Comparison of ENCODE assay signal across 13 cellular contexts in the genomic region with DNA sequence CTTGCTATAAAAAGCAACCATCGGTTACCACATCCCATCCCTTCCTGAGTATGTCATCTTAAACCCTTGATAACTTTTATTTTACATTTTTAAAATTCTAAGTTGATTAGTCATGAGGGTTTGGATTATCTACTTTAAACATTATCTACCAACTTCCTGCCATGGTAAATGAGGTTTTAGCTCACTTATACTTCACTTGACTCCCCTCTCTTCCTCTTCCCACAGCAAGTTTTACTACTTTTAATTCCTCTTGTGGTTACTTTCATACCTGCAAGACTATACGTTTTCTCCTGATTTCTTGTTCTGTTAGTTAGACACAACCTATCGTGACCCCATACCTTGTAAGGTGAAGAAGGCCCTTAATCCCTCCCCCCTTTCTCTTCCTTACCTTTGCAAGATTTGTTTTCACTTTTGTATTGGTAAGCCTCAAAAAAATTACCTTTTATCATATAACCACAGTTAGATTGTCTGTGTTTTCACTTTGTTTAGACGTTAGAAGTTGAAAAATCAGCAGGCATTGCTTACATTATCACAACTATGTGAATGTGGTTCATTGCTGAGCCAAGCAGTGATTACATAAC.
DNase-seq lines count a peak whose midpoint lies in the region; ATAC-seq and TF ChIP-seq lines count a peak whose summit lies in the region.
"Had no signal": no experiment of that assay in that cellular context is flagged by ENCODE, and none has a peak within 500 bp of the region (broad histone marks: within the 10 kb centered on the region; RNA-seq: fewer than 3 reads in every experiment).

No MANE protein-coding gene starts in this region.

- POLR2A ChIA-PET in naive thymus-derived CD8-positive, alpha-beta T cell (lab: Charles Lee) = interaction anchor here (1.8 kb wide), 1 partner anchor 60 kb away, joined by 5 read pairs; the partner anchor contains the start of gene OGFRL1

- H3K27me3 Mint-ChIP-seq in activated T-helper 17 cell treated with anti-CD3 and anti-CD28 coated beads, Interleukin-2, amount 50 U/mL, for 72 hours = no peaks in the 10 kb centered on the region
- H3K27me3 Mint-ChIP-seq in naive thymus-derived CD8-positive, alpha-beta T cell = no peaks in the 10 kb centered on the region
- peaks cover 7% of the 10 kb centered on the region for H3K27me3 Mint-ChIP-seq in nephron progenitor cell (ENCODE audit: low read depth, poor library complexity)

- no peaks in the 10 kb centered on the region for H3K27me3 ChIP-seq in heart right ventricle
- H3K27me3 ChIP-seq: colonic mucosa, Peyer's patch had no signal

- no peak overlapping the region for H3K27ac ChIP-seq in heart right ventricle
- H3K27ac ChIP-seq: colonic mucosa, Peyer's patch, skin epidermis had no signal

- no peaks in the 10 kb centered on the region for H3K9me3 Mint-ChIP-seq in activated T-helper 17 cell treated with anti-CD3 and anti-CD28 coated beads, Interleukin-2, amount 50 U/mL, for 72 hours
- H3K9me3 Mint-ChIP-seq in naive thymus-derived CD8-positive, alpha-beta T cell = no peaks in the 10 kb centered on the region
- H3K9me3 Mint-ChIP-seq in nephron progenitor cell = no peaks in the 10 kb centered on the region

- H3K27ac Mint-ChIP-seq in activated T-helper 17 cell treated with anti-CD3 and anti-CD28 coated beads, Interleukin-2, amount 50 U/mL, for 72 hours = peak overlapping the region; percentile 51
- peak overlapping the region; percentile 35 to 91 (median 66) for H3K27ac Mint-ChIP-seq in naive thymus-derived CD8-positive, alpha-beta T cell
- H3K27ac Mint-ChIP-seq in nephron progenitor cell = no peak overlapping the region

- intact Hi-C loops in posterior vena cava (cut with DNase I) = no loop called here
- intact Hi-C loops in heart right ventricle (cut with DNase I) = no loop called here

- peaks cover 11% of the 10 kb centered on the region for H3K4me1 Mint-ChIP-seq in activated T-helper 17 cell treated with anti-CD3 and anti-CD28 coated beads, Interleukin-2, amount 50 U/mL, for 72 hours
- H3K4me1 Mint-ChIP-seq in naive thymus-derived CD8-positive, alpha-beta T cell = peaks cover 16 to 42% (median 27%) of the 10 kb centered on the region in 4 donors
- H3K4me1 Mint-ChIP-seq in nephron progenitor cell = no peaks in the 10 kb centered on the region

- TF ChIP-seq CTCF in nephron progenitor cell (IDR thresholded peaks at IDR 0.05) (no peak), heart right ventricle (IDR thresholded peaks at IDR 0.05) (no peak)

- H3K4me3 Mint-ChIP-seq in activated T-helper 17 cell treated with anti-CD3 and anti-CD28 coated beads, Interleukin-2, amount 50 U/mL, for 72 hours = peak overlapping the region; percentile 24
- peak overlapping the region in 9 of 10 donors; percentile 22 to 70 (median 55) for H3K4me3 Mint-ChIP-seq in naive thymus-derived CD8-positive, alpha-beta T cell
- no peak overlapping the region for H3K4me3 Mint-ChIP-seq in nephron progenitor cell

- ATAC-seq in activated T-helper 17 cell treated with anti-CD3 and anti-CD28 coated beads, Interleukin-2, amount 50 U/mL, for 72 hours (replicated peaks) = peak; percentile 37
- peak; percentile 89 to 93 for ATAC-seq in naive thymus-derived CD8-positive, alpha-beta T cell
- no peak for ATAC-seq in heart right ventricle

- H3K36me3 ChIP-seq in heart right ventricle = no peaks in the 10 kb centered on the region
- H3K36me3 ChIP-seq: colonic mucosa, Peyer's patch had no signal

- DNase-seq in SKM-1 treated with dmso at 0.1 percent for 144 hours (lab: John Stamatoyannopoulos, UW; ENCODE audit: unreplicated experiment) (peak; percentile 29), SKM-1 (lab: John Stamatoyannopoulos, UW; ENCODE audit: unreplicated experiment) (no peak), M059J (ENCODE audit: low read depth) (peak; percentile 88), nephron progenitor cell (no peak), posterior vena cava (ENCODE audit: low spot score) (no peak), heart right ventricle (no peak)
- DNase-seq in naive thymus-derived CD8-positive, alpha-beta T cell = peak in 4 of 10 donors; percentile 7 to 69 (median 58)
- DNase-seq: activated CD4-positive, CD25-positive, alpha-beta regulatory T cell; activated effector memory CD4-positive, alpha-beta T cell treated with Interleukin-2 at 50 U/mL for 16 hours; colonic mucosa; Peyer's patch had no signal

- no peaks in the 10 kb centered on the region for H3K36me3 Mint-ChIP-seq in activated T-helper 17 cell treated with anti-CD3 and anti-CD28 coated beads, Interleukin-2, amount 50 U/mL, for 72 hours (ENCODE audit: low read depth)
- no peaks in the 10 kb centered on the region for H3K36me3 Mint-ChIP-seq in naive thymus-derived CD8-positive, alpha-beta T cell
- H3K36me3 Mint-ChIP-seq in nephron progenitor cell (ENCODE audit: low read depth) = no peaks in the 10 kb centered on the region

- H3K4me3 ChIP-seq in heart right ventricle = no peak overlapping the region
- H3K4me3 ChIP-seq: colonic mucosa, Peyer's patch, skin epidermis had no signal

- 70% methylated on average over 4 of the region's 4 CpGs for WGBS in heart right ventricle, 2 donors

- H3K4me1 ChIP-seq in heart right ventricle = no peaks in the 10 kb centered on the region
- H3K4me1 ChIP-seq: colonic mucosa, Peyer's patch had no signal

- no peaks in the 10 kb centered on the region for H3K9me3 ChIP-seq in heart right ventricle
- H3K9me3 ChIP-seq: colonic mucosa, Peyer's patch had no signal

Comparison
In these comparisons a context has a peak if more than half of its experiments do, and no peak if none do; other contexts are left out.
1. DNase-seq: peak in SKM-1 treated with dmso at 0.1 percent for 144 hours (single experiment) and M059J (single experiment); none in SKM-1 (single experiment), nephron progenitor cell (single experiment), posterior vena cava (single experiment) and heart right ventricle (0 of 2).
2. ATAC-seq: peak in activated T-helper 17 cell treated with anti-CD3 and anti-CD28 coated beads, Interleukin-2, amount 50 U/mL, for 72 hours (single experiment) and naive thymus-derived CD8-positive, alpha-beta T cell (2 of 2); none in heart right ventricle (0 of 8).